In the genomic region with DNA sequence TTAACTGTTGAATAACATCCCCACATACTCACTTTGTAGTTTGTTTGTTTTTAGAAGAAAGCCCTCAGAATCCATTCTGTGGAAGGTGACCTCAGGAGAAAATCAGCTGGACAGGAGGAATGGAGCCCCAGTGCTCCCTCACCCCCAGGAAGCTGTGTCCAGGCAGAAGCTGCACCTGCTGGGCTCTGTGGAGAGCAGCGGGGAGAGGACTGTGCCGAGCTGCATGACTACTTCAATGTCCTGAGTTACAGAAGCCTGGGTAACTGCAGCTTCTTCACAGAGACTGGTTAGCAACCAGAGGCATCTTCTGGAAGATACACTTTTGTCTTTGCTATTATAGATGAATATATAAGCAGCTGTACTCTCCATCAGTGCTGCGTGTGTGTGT, we compare ENCODE assay signal across 23 cellular contexts. TPM values are rescaled to one million over a fixed set of nuclear protein-coding genes. Genes with fewer than 3 reads are reported as not detected.
DNase-seq lines count a peak whose midpoint lies in the region; ATAC-seq, FAIRE-seq and TF ChIP-seq lines count a peak whose summit lies in the region.
"Had no signal": no experiment of that assay in that cellular context is flagged by ENCODE, and none has a peak within 500 bp of the region (broad histone marks: within the 10 kb centered on the region; RNA-seq: fewer than 3 reads in every experiment).

No MANE protein-coding gene starts in this region.

- peak overlapping the region; percentile 97 for H3K27ac Mint-ChIP-seq in activated naive CD8-positive, alpha-beta T cell treated with anti-CD3 and anti-CD28 coated beads, Interleukin-2, amount 50 U/mL, for 24 hours
- H3K27ac Mint-ChIP-seq in stimulated activated naive CD8-positive, alpha-beta T cell treated with anti-CD3 and anti-CD28 coated beads, Interleukin-15, amount 100 ng/mL, for 72 hours = peak overlapping the region; percentile 87 to 94

- H4K20me1 ChIP-seq in HepG2 (ENCODE audit: insufficient read depth, low read length) = no peaks in the 10 kb centered on the region
- H4K20me1 ChIP-seq in OCI-LY7 (ENCODE audit: insufficient read depth, low read length) = no peaks in the 10 kb centered on the region

- H3K4me3 Mint-ChIP-seq in activated naive CD8-positive, alpha-beta T cell treated with anti-CD3 and anti-CD28 coated beads, Interleukin-2, amount 50 U/mL, for 24 hours = peak overlapping the region; percentile 58
- peak overlapping the region; percentile 34 to 73 for H3K4me3 Mint-ChIP-seq in stimulated activated naive CD8-positive, alpha-beta T cell treated with anti-CD3 and anti-CD28 coated beads, Interleukin-15, amount 100 ng/mL, for 72 hours

- H3K36me3 Mint-ChIP-seq in activated naive CD8-positive, alpha-beta T cell treated with anti-CD3 and anti-CD28 coated beads, Interleukin-2, amount 50 U/mL, for 24 hours (ENCODE audit: low read depth) = peaks cover 29% of the 10 kb centered on the region

- H3K9me3 ChIP-seq in HepG2 (ENCODE audit: low read length) = no peaks in the 10 kb centered on the region
- no peaks in the 10 kb centered on the region for H3K9me3 ChIP-seq in right lobe of liver
- no peaks in the 10 kb centered on the region for H3K9me3 ChIP-seq in OCI-LY7 (ENCODE audit: low read length)
- H3K9me3 ChIP-seq: lower lobe of right lung, thoracic aorta had no signal

- in situ Hi-C loops in HepG2 (cut with HindIII; ENCODE audit: extremely low pct_ligation_motif_present, low pct_unique_long_range_greater_than_20kb) = no loop called here

- BruUV-seq in HepG2 (replicated peaks; lab: Mats Ljungman, UMichigan) = no TSS peak
- no TSS peak for BruUV-seq in OCI-LY7 (replicated peaks; lab: Mats Ljungman, UMichigan)

- TF ChIP-seq POLR2A in HepG2 (IDR thresholded peaks at IDR 0.05; ENCODE audit: insufficient read depth in 1 of 2, low read depth in 2 of 2, low read length in 2 of 2) = no peak
- no peak for TF ChIP-seq POLR2A in right lobe of liver (IDR thresholded peaks at IDR 0.05)

- H3K4me2 ChIP-seq in HepG2 (ENCODE audit: low read depth, low read length) (no peak overlapping the region), OCI-LY7 (ENCODE audit: low read length) (no peak overlapping the region)
- H3K4me2 ChIP-seq: KMS-11 had no signal

- H3K4me1 ChIP-seq in HepG2 (ENCODE audit: insufficient read depth, low read length) (no peaks in the 10 kb centered on the region), right lobe of liver (no peaks in the 10 kb centered on the region), OCI-LY7 (ENCODE audit: insufficient read depth, low read length, poor library complexity, severe bottlenecking) (no peaks in the 10 kb centered on the region)
- H3K4me1 ChIP-seq: lower lobe of right lung had no signal

- H3K79me2 ChIP-seq in HepG2 (ENCODE audit: insufficient read depth, low read length) (no peaks in the 10 kb centered on the region), OCI-LY7 (ENCODE audit: insufficient read depth, low read depth, low read length) (no peaks in the 10 kb centered on the region)

- no peak for FAIRE-seq in HepG2 (lab: Jason Lieb, UNC)

- intact Hi-C loops in HepG2 (cut with micrococcal nuclease; ENCODE audit: unreplicated experiment) (no loop called here), right lobe of liver (cut with DNase I) (no loop called here), OCI-LY7 (cut with micrococcal nuclease; ENCODE audit: unreplicated experiment) (no loop called here)

- H3K27me3 Mint-ChIP-seq in activated naive CD8-positive, alpha-beta T cell treated with anti-CD3 and anti-CD28 coated beads, Interleukin-2, amount 50 U/mL, for 24 hours = no peaks in the 10 kb centered on the region
- H3K27me3 Mint-ChIP-seq in stimulated activated naive CD8-positive, alpha-beta T cell treated with anti-CD3 and anti-CD28 coated beads, Interleukin-15, amount 100 ng/mL, for 72 hours = no peaks in the 10 kb centered on the region

- no peak overlapping the region for H3K27ac ChIP-seq in HepG2 (ENCODE audit: extremely low read length, insufficient read depth, low read length)
- H3K27ac ChIP-seq in right lobe of liver = no peak overlapping the region
- H3K27ac ChIP-seq in OCI-LY7 (ENCODE audit: low read depth, low read length, poor library complexity, severe bottlenecking) = no peak overlapping the region
- H3K27ac ChIP-seq: KMS-11, lower lobe of right lung, RWPE1, thoracic aorta had no signal

- TF ChIP-seq RAD21 in HepG2 (CRISPR knock-in tag; IDR thresholded peaks at IDR 0.05) = no peak

- 63% methylated on average over 1 of the region's 3 CpGs for WGBS in HepG2 (ENCODE audit: low lambda C conversion rate)
- 56% methylated on average over 3 of the region's 3 CpGs for WGBS in right lobe of liver (ENCODE audit: insufficient coverage, low coverage, low lambda C conversion rate, missing lambda C conversion rate)

- ATAC-seq in HepG2 (peak; percentile 53; the same call in 2 of the 3 replicates), right lobe of liver (no peak), HG03521 (IDR thresholded peaks at IDR 0.05; ENCODE audit: unreplicated experiment) (no peak)
- ATAC-seq in activated naive CD8-positive, alpha-beta T cell treated with anti-CD3 and anti-CD28 coated beads, Interleukin-2, amount 50 U/mL, for 24 hours = no peak
- no peak for ATAC-seq in stimulated activated naive CD8-positive, alpha-beta T cell treated with anti-CD3 and anti-CD28 coated beads, Interleukin-15, amount 100 ng/mL, for 72 hours

- H2AFZ ChIP-seq in HepG2 (ENCODE audit: low read length) (no peak overlapping the region), OCI-LY7 (ENCODE audit: low read length) (peak overlapping the region; percentile 36; the same call in 1 of the 2 replicates)

- H3K27me3 ChIP-seq in HepG2 (ENCODE audit: control insufficient read depth in 1 of 2, insufficient read depth in 2 of 2, low read length in 2 of 2) = no peaks in the 10 kb centered on the region
- no peaks in the 10 kb centered on the region for H3K27me3 ChIP-seq in right lobe of liver

- no peaks in the 10 kb centered on the region for H3K9me2 ChIP-seq in OCI-LY7 (ENCODE audit: insufficient read depth, low read length)

- CTCF ChIA-PET in HepG2 (lab: Yijun Ruan, JAX; ENCODE audit: low intra/inter-chr PET ratio, low total read pairs) (no interaction called here), OCI-LY7 (lab: Charles Lee; ENCODE audit: unreplicated experiment) (no interaction called here)

- H3K4me1 Mint-ChIP-seq in activated naive CD8-positive, alpha-beta T cell treated with anti-CD3 and anti-CD28 coated beads, Interleukin-2, amount 50 U/mL, for 24 hours = peaks cover 68% of the 10 kb centered on the region
- peaks cover 52% of the 10 kb centered on the region for H3K4me1 Mint-ChIP-seq in stimulated activated naive CD8-positive, alpha-beta T cell treated with anti-CD3 and anti-CD28 coated beads, Interleukin-15, amount 100 ng/mL, for 72 hours

- H3K36me3 ChIP-seq in HepG2 (replicated peaks in 1 of 2; ENCODE audit: control insufficient read depth in 1 of 2, insufficient read depth in 2 of 2, low read length in 2 of 2) = no peaks in the 10 kb centered on the region
- no peaks in the 10 kb centered on the region for H3K36me3 ChIP-seq in right lobe of liver
- H3K36me3 ChIP-seq in OCI-LY7 (ENCODE audit: insufficient read depth, low read length) = no peaks in the 10 kb centered on the region
- H3K36me3 ChIP-seq: lower lobe of right lung, thoracic aorta had no signal

- no peak overlapping the region for H3K9ac ChIP-seq in HepG2 (ENCODE audit: insufficient read depth, low read depth, low read length)
- H3K9ac ChIP-seq: KMS-11 had no signal

- no peak for TF ChIP-seq CTCF in HepG2 (CRISPR knock-in tag; IDR thresholded peaks at IDR 0.05)
- no peak for TF ChIP-seq CTCF in right lobe of liver (IDR thresholded peaks at IDR 0.05)
- TF ChIP-seq CTCF in OCI-LY7 (conservative IDR thresholded peaks at IDR 0.05; ENCODE audit: low read length) = no peak

- H3K4me3 ChIP-seq in HepG2 (replicated peaks in 1 of 3; ENCODE audit: insufficient read depth in 1 of 3, low read depth in 2 of 3, low read length in 3 of 3) = no peak overlapping the region
- no peak overlapping the region for H3K4me3 ChIP-seq in right lobe of liver
- H3K4me3 ChIP-seq in OCI-LY7 (ENCODE audit: low read depth, low read length, poor library complexity, severe bottlenecking) = no peak overlapping the region
- H3K4me3 ChIP-seq: lower lobe of right lung, skin epidermis, thoracic aorta had no signal

- TF ChIP-seq EP300 in HepG2 (IDR thresholded peaks at IDR 0.05; ENCODE audit: low read depth in 2 of 2, low read length in 2 of 2) = no peak
- TF ChIP-seq EP300 in HepG2 (CRISPR knock-in tag; IDR thresholded peaks at IDR 0.05; ENCODE audit: borderline replicate concordance) = no peak

- DNase-seq in HepG2 (ENCODE audit: low spot score) (no peak), right lobe of liver (no peak), OCI-LY7 (ENCODE audit: low spot score) (no peak), NCI-H1694 (lab: John Stamatoyannopoulos, UW) (no peak)
- DNase-seq in activated naive CD8-positive, alpha-beta T cell treated with anti-CD3 and anti-CD28 coated beads, Interleukin-2, amount 50 U/mL, for 24 hours = no peak
- DNase-seq in stimulated activated naive CD8-positive, alpha-beta T cell treated with anti-CD3 and anti-CD28 coated beads, Interleukin-15, amount 100 ng/mL, for 72 hours = no peak
- no peak for DNase-seq in activated CD4-positive, CD25-positive, alpha-beta regulatory T cell (lab: John Stamatoyannopoulos, UW)
- DNase-seq: aorta, Calu3, cerebellar nuclear complex, GOT3, head of caudate nucleus, lower lobe of right lung, NCI-H1092 treated with DMSO at 0.1 percent for 48 hours, NCI-H2171 treated with DMSO at 0.1 percent for 48 hours, SW 1271 had no signal

- POLR2A ChIA-PET in HepG2 (lab: Yijun Ruan, JAX) (no interaction called here), OCI-LY7 (lab: Charles Lee) (interaction anchor here (0.8 to 1.6 kb wide), 5 partner anchors 9 to 98 kb away, joined by 3 to 7 read pairs (median 4); a partner anchor contains a TSS)

- H3K9me3 Mint-ChIP-seq in activated naive CD8-positive, alpha-beta T cell treated with anti-CD3 and anti-CD28 coated beads, Interleukin-2, amount 50 U/mL, for 24 hours = peaks cover 3% of the 10 kb centered on the region
- H3K9me3 Mint-ChIP-seq in stimulated activated naive CD8-positive, alpha-beta T cell treated with anti-CD3 and anti-CD28 coated beads, Interleukin-15, amount 100 ng/mL, for 72 hours = peaks cover 0 to 6% of the 10 kb centered on the region in 2 donors

RNA-seq across cellular contexts. Expression of a gene that starts 14.0 kb away (rescaled TPM):
- not detected in 2 replicates for total RNA-seq in HepG2 (2016; rRNA removed; fragmentation: Illumina TruSeq; extraction: Trizol)
- total RNA-seq in HepG2 (2016; cell fraction: cytosol; rRNA removed; fragmentation: Illumina TruSeq; extraction: Trizol; ENCODE audit: low read depth) = not detected in 2 replicates
- total RNA-seq in HepG2 (2016; cell fraction: insoluble cytoplasmic fraction; rRNA removed; fragmentation: Illumina TruSeq; extraction: Trizol) = not detected in 2 replicates
- total RNA-seq in HepG2 (2016; cell fraction: membrane; rRNA removed; fragmentation: Illumina TruSeq; extraction: Trizol) = not detected in 2 replicates
- total RNA-seq in HepG2 (2016; cell fraction: nucleus; rRNA removed; fragmentation: Illumina TruSeq; extraction: Trizol) = not detected in 2 replicates
- not detected in 2 replicates for polyA plus RNA-seq in HepG2 (2011; rRNA removed)
- not detected in 2 replicates for polyA plus RNA-seq in HepG2 (2011; cell fraction: cytosol; rRNA removed)
- polyA plus RNA-seq in HepG2 (2011; cell fraction: nucleus; rRNA removed) = not detected in 2 replicates
- polyA plus RNA-seq in HepG2 (2012) = not detected in 2 replicates
- not detected in 2 replicates for polyA plus RNA-seq in HepG2 (2016; cell fraction: cytosol; fragmentation: Illumina TruSeq; extraction: Trizol; ENCODE audit: low read depth)
- polyA plus RNA-seq in HepG2 (2016; cell fraction: insoluble cytoplasmic fraction; fragmentation: Illumina TruSeq; extraction: Trizol; ENCODE audit: low read depth) = not detected in 2 replicates
- polyA plus RNA-seq in HepG2 (2016; cell fraction: membrane; fragmentation: Illumina TruSeq; extraction: Trizol; ENCODE audit: low read depth) = not detected in 2 replicates
- not detected in 2 replicates for polyA plus RNA-seq in HepG2 (2016; cell fraction: nucleus; fragmentation: Illumina TruSeq; extraction: Trizol; ENCODE audit: insufficient read depth, low read depth)
- polyA minus RNA-seq in HepG2 (2011; rRNA and poly(A)+ RNA removed; ENCODE audit: low replicate concordance) = 0.05 TPM in 1 of 2 replicates, not detected in the other
- not detected in 2 replicates for polyA minus RNA-seq in HepG2 (2011; cell fraction: cytosol; rRNA and poly(A)+ RNA removed)
- polyA minus RNA-seq in HepG2 (2011; cell fraction: nucleus; rRNA and poly(A)+ RNA removed) = not detected in 2 replicates
- 1 to 10 TPM in 1 of 6 experiments, under 1 TPM in 5; 0.09 to 1.2 (median 0.30) TPM for total RNA-seq in right lobe of liver
- 0.35 TPM in 1 of 2 replicates, not detected in the other for total RNA-seq in OCI-LY7 (2014; rRNA removed; shearing (Covaris generic))
- 0.72 and 2.3 TPM in 2 replicates for total RNA-seq in OCI-LY7 (2022)
- total RNA-seq: Calu3, fibroblast of lung, myocyte had no signal
- polyA plus RNA-seq: fibroblast of lung had no signal
